In genomic region chr2:180006781-180007579, GRCh38 we compare ENCODE assay signal across 8 cellular contexts. TPM values are rescaled to one million over a fixed set of nuclear protein-coding genes. Genes with fewer than 3 reads are reported as not detected.
DNase-seq lines count a peak whose midpoint lies in the region; ATAC-seq and TF ChIP-seq lines count a peak whose summit lies in the region.

Gene CWC22, minus strand, starts transcription at chr2:180007297. Its CDS starts 13,956 bp downstream, at chr2:179993341.

- H3K36me3 Mint-ChIP-seq in T-helper 1 cell treated with Interleukin-12 subunit alpha and Interleukin-12 subunit beta and Interleukin-4 antibody, amounts not matched to agents 30 μg/mL and 1 μg/mL, for 36 hours (ENCODE audit: low read depth): no peaks in the 10 kb centered on the region

- H3K36me3 ChIP-seq in upper lobe of right lung: no peaks in the 10 kb centered on the region

- no peaks in the 10 kb centered on the region for H3K27me3 ChIP-seq in upper lobe of right lung

- DNase-seq in GM13977 (ENCODE audit: low spot score) (peak; percentile 66), NCI-H1694 (lab: John Stamatoyannopoulos, UW) (peak; percentile 96), amniotic stem cell (lab: John Stamatoyannopoulos, UW) (peak; percentile 92), left cardiac atrium (peak; percentile 91), posterior vena cava (ENCODE audit: low spot score) (peak; percentile 93), upper lobe of right lung (peak; percentile 88)

- TF ChIP-seq CTCF in GM13977 (IDR thresholded peaks at IDR 0.05; ENCODE audit: extremely low read depth, insufficient read depth, missing control alignments) (no peak), upper lobe of right lung (IDR thresholded peaks at IDR 0.05) (no peak)

- H3K27ac Mint-ChIP-seq in T-helper 1 cell treated with Interleukin-12 subunit alpha and Interleukin-12 subunit beta and Interleukin-4 antibody, amounts not matched to agents 30 μg/mL and 1 μg/mL, for 36 hours: peak within 1 kb of the TSS; percentile 97

- H3K4me3 Mint-ChIP-seq in T-helper 1 cell treated with Interleukin-12 subunit alpha and Interleukin-12 subunit beta and Interleukin-4 antibody, amounts not matched to agents 30 μg/mL and 1 μg/mL, for 36 hours: peak within 1 kb of the TSS; percentile 95

- in situ Hi-C loops in GM13977 (cut with MboI; ENCODE audit: low pct_unique_long_range_greater_than_20kb, low sequenced_read_pairs, unreplicated experiment): no loop called here

- H3K4me1 Mint-ChIP-seq in T-helper 1 cell treated with Interleukin-12 subunit alpha and Interleukin-12 subunit beta and Interleukin-4 antibody, amounts not matched to agents 30 μg/mL and 1 μg/mL, for 36 hours (ENCODE audit: low read depth): peaks cover 15% of the 10 kb centered on the region

- H3K27ac ChIP-seq in upper lobe of right lung: peak within 1 kb of the TSS; percentile 96

- no peaks in the 10 kb centered on the region for H3K27me3 Mint-ChIP-seq in T-helper 1 cell treated with Interleukin-12 subunit alpha and Interleukin-12 subunit beta and Interleukin-4 antibody, amounts not matched to agents 30 μg/mL and 1 μg/mL, for 36 hours (ENCODE audit: low read depth)

- H3K4me1 ChIP-seq in upper lobe of right lung: peaks cover 14% of the 10 kb centered on the region

- H3K9me3 Mint-ChIP-seq in T-helper 1 cell treated with Interleukin-12 subunit alpha and Interleukin-12 subunit beta and Interleukin-4 antibody, amounts not matched to agents 30 μg/mL and 1 μg/mL, for 36 hours: no peaks in the 10 kb centered on the region

- H3K4me3 ChIP-seq in upper lobe of right lung: peak within 1 kb of the TSS; percentile 78

- H3K9me3 ChIP-seq in upper lobe of right lung: no peaks in the 10 kb centered on the region

- intact Hi-C loops in left cardiac atrium (cut with DNase I) (no loop called here), posterior vena cava (cut with DNase I) (no loop called here), upper lobe of right lung (cut with DNase I) (no loop called here)

- ATAC-seq in HG02884 (IDR thresholded peaks at IDR 0.05; ENCODE audit: unreplicated experiment): peak; percentile 93
- peak; percentile 98 to 99 for ATAC-seq in left cardiac atrium
- ATAC-seq in upper lobe of right lung: peak; percentile 97

RNA-seq across cellular contexts. Expression of gene CWC22, which starts in this region (rescaled TPM):
- total RNA-seq in left cardiac atrium (10 to 100 TPM; 13.7 to 14.7 TPM), posterior vena cava (10 to 100 TPM; 18.5 to 19.1 TPM), upper lobe of right lung (19.8 TPM)

Comparison
In these comparisons a context has a peak if more than half of its experiments do, and no peak if none do; other contexts are left out.
1. Peak in every context shown above with its lines: DNase-seq, ATAC-seq, H3K4me3 ChIP-seq and H3K27ac ChIP-seq.